29 cellular contexts compared by ENCODE assay signal in the genomic region with DNA sequence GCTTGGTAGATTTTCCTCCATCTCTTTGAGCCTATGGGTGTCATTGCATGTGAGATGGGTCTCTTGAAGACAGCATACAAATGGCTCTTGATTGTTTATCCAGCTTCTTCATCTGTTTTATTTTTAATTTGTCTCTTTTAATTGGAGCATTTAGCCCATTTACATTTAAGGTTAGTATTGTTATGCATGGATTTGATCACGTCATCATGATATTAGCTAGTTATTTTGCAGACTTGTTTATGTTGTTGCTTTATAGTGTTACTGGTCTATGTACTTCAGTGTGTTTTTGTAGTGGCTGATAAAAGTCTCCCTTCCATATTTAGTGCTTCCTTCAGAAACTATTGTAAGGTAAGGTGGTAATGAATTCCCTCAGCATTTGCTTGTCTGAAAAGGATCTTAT.
"Had no signal": no experiment of that assay in that cellular context is flagged by ENCODE, and none has a peak within 500 bp of the region (broad histone marks: within the 10 kb centered on the region; RNA-seq: fewer than 3 reads in every experiment).

No MANE protein-coding gene starts in this region.

- H3K27ac Mint-ChIP-seq: stimulated activated effector memory CD8-positive, alpha-beta T cell treated with anti-CD3 and anti-CD28 coated beads, Interleukin-12 subunit alpha, Interleukin-12 subunit beta, amount 100 ng/mL, for 72 hours; stimulated activated memory B cell treated with anti-CD40 and anti-IgM and Interleukin-4, amounts not matched to agents 10 μg/mL and 1 μg/mL and 100 μg/mL, for 72 hours; stimulated activated naive B cell treated with anti-CD40 and anti-IgM and Interleukin-4, amounts not matched to agents 10 μg/mL and 1 μg/mL and 100 μg/mL, for 72 hours; stimulated activated naive CD8-positive, alpha-beta T cell treated with anti-CD3 and anti-CD28 coated beads, Interleukin-15, Interleukin-2, amounts not matched to agents 100 ng/mL and 50 ng/mL, for 24 hours; type B pancreatic cell had no signal

- H3K9me3 ChIP-seq: testis, thyroid gland, upper lobe of right lung, vagina had no signal

- H3K27me3 Mint-ChIP-seq: stimulated activated naive CD8-positive, alpha-beta T cell treated with anti-CD3 and anti-CD28 coated beads, Interleukin-15, Interleukin-2, amounts not matched to agents 100 ng/mL and 50 ng/mL, for 24 hours; type B pancreatic cell had no signal

- H3K36me3 ChIP-seq: stomach, suprapubic skin, thoracic aorta, thyroid gland, tibial artery, tibial nerve, transverse colon, upper lobe of left lung, upper lobe of right lung, uterus, vagina had no signal

- H3K4me1 Mint-ChIP-seq: stimulated activated effector memory CD8-positive, alpha-beta T cell treated with anti-CD3 and anti-CD28 coated beads, Interleukin-12 subunit alpha, Interleukin-12 subunit beta, amount 100 ng/mL, for 72 hours; stimulated activated memory B cell treated with anti-CD40 and anti-IgM and Interleukin-4, amounts not matched to agents 10 μg/mL and 1 μg/mL and 100 μg/mL, for 72 hours; stimulated activated naive B cell treated with anti-CD40 and anti-IgM and Interleukin-4, amounts not matched to agents 10 μg/mL and 1 μg/mL and 100 μg/mL, for 72 hours; stimulated activated naive CD8-positive, alpha-beta T cell treated with anti-CD3 and anti-CD28 coated beads, Interleukin-15, amount 100 ng/mL, for 72 hours had no signal

- FAIRE-seq: urothelium cell line had no signal

- H3K27me3 ChIP-seq: stomach, suprapubic skin, testis, thyroid gland, tibial artery, tibial nerve, transverse colon, upper lobe of left lung, upper lobe of right lung, uterus, vagina had no signal

- H3K36me3 Mint-ChIP-seq: stimulated activated effector memory CD8-positive, alpha-beta T cell treated with anti-CD3 and anti-CD28 coated beads, Interleukin-12 subunit alpha, Interleukin-12 subunit beta, amount 100 ng/mL, for 72 hours; stimulated activated memory B cell treated with anti-CD40 and anti-IgM and Interleukin-4, amounts not matched to agents 10 μg/mL and 1 μg/mL and 100 μg/mL, for 72 hours; stimulated activated naive B cell treated with anti-CD40 and anti-IgM and Interleukin-4, amounts not matched to agents 10 μg/mL and 1 μg/mL and 100 μg/mL, for 72 hours; type B pancreatic cell had no signal

- H3K4me3 Mint-ChIP-seq: stimulated activated effector memory CD8-positive, alpha-beta T cell treated with anti-CD3 and anti-CD28 coated beads, Interleukin-12 subunit alpha, Interleukin-12 subunit beta, amount 100 ng/mL, for 72 hours; stimulated activated memory B cell treated with anti-CD40 and anti-IgM and Interleukin-4, amounts not matched to agents 10 μg/mL and 1 μg/mL and 100 μg/mL, for 72 hours; stimulated activated naive B cell treated with anti-CD40 and anti-IgM and Interleukin-4, amounts not matched to agents 10 μg/mL and 1 μg/mL and 100 μg/mL, for 72 hours; stimulated activated naive CD8-positive, alpha-beta T cell treated with anti-CD3 and anti-CD28 coated beads, Interleukin-15, amount 100 ng/mL, for 72 hours; stimulated activated naive CD8-positive, alpha-beta T cell treated with anti-CD3 and anti-CD28 coated beads, Interleukin-15, Interleukin-2, amounts not matched to agents 100 ng/mL and 50 ng/mL, for 24 hours; type B pancreatic cell had no signal

- H3K4me3 ChIP-seq: stomach, suprapubic skin, testis, thoracic aorta, thyroid gland, tibial artery, tibial nerve, transverse colon, upper lobe of left lung, upper lobe of right lung, uterus, vagina had no signal

- ATAC-seq: stimulated activated effector memory CD8-positive, alpha-beta T cell treated with anti-CD3 and anti-CD28 coated beads, Interleukin-12 subunit alpha, Interleukin-12 subunit beta, amount 100 ng/mL, for 72 hours; stimulated activated memory B cell treated with anti-CD40 and anti-IgM and Interleukin-4, amounts not matched to agents 10 μg/mL and 1 μg/mL and 100 μg/mL, for 72 hours; stimulated activated naive B cell treated with anti-CD40 and anti-IgM and Interleukin-4, amounts not matched to agents 10 μg/mL and 1 μg/mL and 100 μg/mL, for 72 hours; stimulated activated naive CD8-positive, alpha-beta T cell treated with anti-CD3 and anti-CD28 coated beads, Interleukin-15, amount 100 ng/mL, for 72 hours; stimulated activated naive CD8-positive, alpha-beta T cell treated with anti-CD3 and anti-CD28 coated beads, Interleukin-15, Interleukin-2, amounts not matched to agents 100 U/mL and 50 U/mL, for 24 hours; upper lobe of right lung had no signal

- H3K4me1 ChIP-seq: stomach, suprapubic skin, testis, thyroid gland, tibial artery, tibial nerve, transverse colon, upper lobe of left lung, upper lobe of right lung, uterus, vagina had no signal

- DNase-seq: stimulated activated CD4-positive, alpha-beta T cell treated with anti-CD3 and anti-CD28 coated beads, Interleukin-2, amount 100 ng/mL, for 48 hours; stimulated activated CD4-positive, alpha-beta T cell treated with anti-CD3 and anti-CD28 coated beads, Interleukin-4, amount 100 ng/mL, for 1 hour; stimulated activated CD4-positive, alpha-beta T cell treated with anti-CD3 and anti-CD28 coated beads, Interleukin-4, amount 100 ng/mL, for 24 hours; stimulated activated CD4-positive, alpha-beta T cell treated with anti-CD3 and anti-CD28 coated beads, Interleukin-4, amount 100 ng/mL, for 4 hours; stimulated activated CD8-positive, alpha-beta memory T cell treated with anti-CD3 and anti-CD28 coated beads, Interleukin-4, amount 100 ng/mL, for 48 hours; stimulated activated naive B cell treated with anti-CD40 and anti-IgM and Interleukin-4, amounts not matched to agents 10 μg/mL and 1 μg/mL and 100 μg/mL, for 72 hours; stimulated activated naive CD4-positive, alpha-beta T cell; stimulated activated naive CD4-positive, alpha-beta T cell treated with Interleukin-2 at 50 U/mL for 16 hours; stimulated activated naive CD8-positive, alpha-beta T cell treated with anti-CD3 and anti-CD28 coated beads, Interleukin-15, amount 100 ng/mL, for 72 hours; stimulated activated naive CD8-positive, alpha-beta T cell treated with anti-CD3 and anti-CD28 coated beads, Interleukin-15, Interleukin-2, amounts not matched to agents 100 U/mL and 50 U/mL, for 24 hours; stomach; substantia nigra; testis; thyroid gland; tibial artery; transverse colon; trophoblast cell; upper lobe of left lung; upper lobe of right lung; uterus had no signal

- H3K9me3 Mint-ChIP-seq: stimulated activated effector memory CD8-positive, alpha-beta T cell treated with anti-CD3 and anti-CD28 coated beads, Interleukin-12 subunit alpha, Interleukin-12 subunit beta, amount 100 ng/mL, for 72 hours had no signal

- H3K27ac ChIP-seq: stomach, suprapubic skin, testis, thoracic aorta, thyroid gland, tibial artery, tibial nerve, transverse colon, upper lobe of left lung, upper lobe of right lung, uterus, vagina had no signal
